21 cellular contexts compared by ENCODE assay signal in genomic region chr6:3005077-3005476, GRCh38.
"Had no signal": no experiment of that assay in that cellular context is flagged by ENCODE, and none has a peak within 500 bp of the region (broad histone marks: within the 10 kb centered on the region; RNA-seq: fewer than 3 reads in every experiment).

No MANE protein-coding gene starts in this region.

- H3K27me3 ChIP-seq: dorsolateral prefrontal cortex, stomach had no signal

- H3K27ac ChIP-seq: dorsolateral prefrontal cortex, parathyroid adenoma, stomach had no signal

- FAIRE-seq: frontal cortex, small intestine, urothelium cell line had no signal

- H3K9me3 Mint-ChIP-seq: natural killer cell had no signal

- ATAC-seq: esophagus mucosa, left lobe of liver, natural killer cell, right cardiac atrium had no signal

- H3K79me2 ChIP-seq: parathyroid adenoma had no signal

- H2AFZ ChIP-seq: parathyroid adenoma had no signal

- H3K4me1 ChIP-seq: parathyroid adenoma had no signal

- H3K4me3 Mint-ChIP-seq: mesothelial cell of epicardium, natural killer cell, neural crest cell had no signal

- DNase-seq: cortex of kidney; dorsolateral prefrontal cortex; effector CD8-positive, alpha-beta T cell; glutamatergic neuron; islet precursor cell; natural killer cell; nucleus accumbens; small intestine; stimulated activated CD4-positive, alpha-beta T cell treated with anti-CD3 and anti-CD28 coated beads, Interleukin-12 subunit alpha, Interleukin-12 subunit beta, amount 100 ng/mL, for 4 hours; stimulated activated naive CD4-positive, alpha-beta T cell; stomach; substantia nigra; trophoblast cell had no signal

- H3K9ac ChIP-seq: parathyroid adenoma had no signal

- H3K4me3 ChIP-seq: dorsolateral prefrontal cortex, stomach had no signal

- H3K9me3 ChIP-seq: stomach had no signal

- H3K27ac Mint-ChIP-seq: mesothelial cell of epicardium, natural killer cell had no signal
